Comparison of ENCODE assay signal across 8 cellular contexts in genomic region chr4:986949-987688, GRCh38. TPM values are rescaled to one million over a fixed set of nuclear protein-coding genes. Genes with fewer than 3 reads are reported as not detected.
DNase-seq lines count a peak whose midpoint lies in the region; ATAC-seq and TF ChIP-seq lines count a peak whose summit lies in the region.

IDUA (plus strand) TSS chr4:987044; CDS start chr4:987085, 41 bp downstream.

- intact Hi-C loops in dendritic cell treated with granulocyte-macrophage colony-stimulating factor and Interleukin-4, amounts not matched to agents 40 ng/mL and 50 ng/mL, for 4 days (cut with micrococcal nuclease) = loop anchor here (1.0 to 5.0 kb wide), 2 partner anchors 14 to 55 kb away; partner anchors contain the start of genes DGKQ, GAK and TMEM175
- intact Hi-C loops in lower leg skin (cut with DNase I; ENCODE audit: low total_unique reads) = no loop called here

- WGBS in lower leg skin, 2 donors = 0 to 2% methylated on average over 6 to 7 of the region's 65 CpGs

- TF ChIP-seq CTCF in lower leg skin (IDR thresholded peaks at IDR 0.05) = no peak

- peak within 1 kb of the TSS; percentile 83 for H3K27ac Mint-ChIP-seq in dendritic cell treated with granulocyte-macrophage colony-stimulating factor and Interleukin-4, amounts not matched to agents 40 ng/mL and 50 ng/mL, for 4 days

- ATAC-seq in HG02852 (IDR thresholded peaks at IDR 0.05; ENCODE audit: unreplicated experiment) = peak; percentile 80

- DNase-seq in NCI-H2227 (lab: John Stamatoyannopoulos, UW; ENCODE audit: unreplicated experiment) (peak; percentile 73), NCI-H2227 treated with DMSO at 0.1 percent for 48 hours (lab: John Stamatoyannopoulos, UW) (no peak), NCI-H2196 treated with DMSO at 0.1 percent for 48 hours (lab: John Stamatoyannopoulos, UW; ENCODE audit: unreplicated experiment) (peak; percentile 10), lower leg skin (ENCODE audit: low spot score in 2 of 2) (peak; percentile 63 to 95)
- peak; percentile 69 to 70 for DNase-seq in activated CD4-positive, alpha-beta T cell treated with anti-CD3 and anti-CD28 coated beads, Interleukin-2, amount 50 U/mL, for 24 hours (ENCODE audit: low read depth in 1 of 2, low spot score in 1 of 2)
- DNase-seq in stimulated activated CD4-positive, alpha-beta T cell treated with anti-CD3 and anti-CD28 coated beads, Interleukin-4, amount 100 ng/mL, for 24 hours = peak; percentile 83

- no peak for TF ChIP-seq POLR2A in lower leg skin (IDR thresholded peaks at IDR 0.05)

- peak within 1 kb of the TSS; percentile 62 for H3K4me3 ChIP-seq in lower leg skin (ENCODE audit: low read depth, poor library complexity, severe bottlenecking)

- no peaks in the 10 kb centered on the region for H3K9me3 Mint-ChIP-seq in dendritic cell treated with granulocyte-macrophage colony-stimulating factor and Interleukin-4, amounts not matched to agents 40 ng/mL and 50 ng/mL, for 4 days

- H3K36me3 Mint-ChIP-seq in dendritic cell treated with granulocyte-macrophage colony-stimulating factor and Interleukin-4, amounts not matched to agents 40 ng/mL and 50 ng/mL, for 4 days (ENCODE audit: low read depth) = peaks cover 38% of the 10 kb centered on the region

- peaks cover under 1% of the 10 kb centered on the region for H3K27me3 Mint-ChIP-seq in dendritic cell treated with granulocyte-macrophage colony-stimulating factor and Interleukin-4, amounts not matched to agents 40 ng/mL and 50 ng/mL, for 4 days

- peak within 1 kb of the TSS; percentile 82 for H3K4me3 Mint-ChIP-seq in dendritic cell treated with granulocyte-macrophage colony-stimulating factor and Interleukin-4, amounts not matched to agents 40 ng/mL and 50 ng/mL, for 4 days

- peaks cover 36% of the 10 kb centered on the region for H3K4me1 Mint-ChIP-seq in dendritic cell treated with granulocyte-macrophage colony-stimulating factor and Interleukin-4, amounts not matched to agents 40 ng/mL and 50 ng/mL, for 4 days (ENCODE audit: low read depth)

RNA-seq across cellular contexts. Expression of gene IDUA, which starts in this region (rescaled TPM):
- total RNA-seq in lower leg skin = 10 to 100 TPM in 2 of 4 donors, 1 to 10 TPM in 2; 6.0 to 13.4 (median 11.1) TPM
